Comparison of ENCODE assay signal across 9 cellular contexts in the genomic region with DNA sequence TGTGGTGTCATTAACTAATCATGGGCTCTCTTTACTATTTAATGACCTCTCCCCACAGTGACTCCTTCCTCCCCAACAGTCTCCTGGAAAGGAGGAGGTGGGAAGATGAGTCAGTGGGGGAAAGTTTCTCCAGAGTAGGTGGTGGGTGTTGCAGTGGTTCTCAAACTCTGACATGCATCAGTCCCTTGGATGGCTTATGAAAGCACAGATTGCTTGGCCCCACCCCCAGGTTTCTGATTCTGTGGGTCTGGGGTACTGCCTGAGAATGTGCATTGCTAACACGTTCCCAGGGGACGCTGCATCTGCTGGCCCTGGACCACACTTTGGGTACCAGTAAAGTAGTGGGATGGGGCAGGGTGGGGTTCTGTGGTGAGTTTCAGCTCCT. TPM values are rescaled to one million over a fixed set of nuclear protein-coding genes. Genes with fewer than 3 reads are reported as not detected.
DNase-seq lines count a peak whose midpoint lies in the region; ATAC-seq and TF ChIP-seq lines count a peak whose summit lies in the region.
"Had no signal": no experiment of that assay in that cellular context is flagged by ENCODE, and none has a peak within 500 bp of the region (broad histone marks: within the 10 kb centered on the region; RNA-seq: fewer than 3 reads in every experiment).

No MANE protein-coding gene starts in this region.

- no peaks in the 10 kb centered on the region for H3K27me3 ChIP-seq in HL-60 (ENCODE audit: insufficient read depth, poor library complexity, severe bottlenecking)
- H3K27me3 ChIP-seq in neutrophil, result no peaks in the 10 kb centered on the region
- no peaks in the 10 kb centered on the region for H3K27me3 ChIP-seq in heart right ventricle

- ATAC-seq in GM21526 (IDR thresholded peaks at IDR 0.05; ENCODE audit: low FRiP score, unreplicated experiment) (no peak), heart right ventricle (no peak), HG03439 (IDR thresholded peaks at IDR 0.05; ENCODE audit: unreplicated experiment) (no peak)

- H3K27ac ChIP-seq in HL-60 (replicated peaks) (peak overlapping the region; percentile 77), neutrophil (peak overlapping the region; percentile 63), heart right ventricle (peak overlapping the region in 1 of 10 donors; percentile 72)

- DNase-seq in CD1c-positive myeloid dendritic cell (ENCODE audit: extremely low spot score) (peak; percentile 72), HL-60 (ENCODE audit: low read depth in 1 of 2, low spot score in 1 of 2) (no peak), heart right ventricle (no peak), progenitor cell of endocrine pancreas (ENCODE audit: low spot score, unreplicated experiment) (no peak)
- peak; percentile 70 for DNase-seq in activated naive CD8-positive, alpha-beta T cell treated with anti-CD3 and anti-CD28 coated beads for 36 hours
- DNase-seq: hippocampal formation had no signal

- no peaks in the 10 kb centered on the region for H3K27me3 Mint-ChIP-seq in activated naive CD8-positive, alpha-beta T cell treated with anti-CD3 and anti-CD28 coated beads for 36 hours
- H3K27me3 Mint-ChIP-seq in progenitor cell of endocrine pancreas, result peaks cover 10% of the 10 kb centered on the region

- WGBS in heart right ventricle, 2 donors, result 81 to 87% methylated on average over 2 of the region's 2 CpGs

- H3K4me1 Mint-ChIP-seq in activated naive CD8-positive, alpha-beta T cell treated with anti-CD3 and anti-CD28 coated beads for 36 hours, result peaks cover 85% of the 10 kb centered on the region
- H3K4me1 Mint-ChIP-seq in progenitor cell of endocrine pancreas (ENCODE audit: low read depth), result no peaks in the 10 kb centered on the region

- H3K36me3 ChIP-seq in neutrophil (peaks cover 10% of the 10 kb centered on the region), heart right ventricle (no peaks in the 10 kb centered on the region)

- peaks cover 69% of the 10 kb centered on the region for H3K36me3 Mint-ChIP-seq in activated naive CD8-positive, alpha-beta T cell treated with anti-CD3 and anti-CD28 coated beads for 36 hours
- no peaks in the 10 kb centered on the region for H3K36me3 Mint-ChIP-seq in progenitor cell of endocrine pancreas (ENCODE audit: insufficient read depth)

- no peaks in the 10 kb centered on the region for H3K9me3 ChIP-seq in neutrophil
- no peaks in the 10 kb centered on the region for H3K9me3 ChIP-seq in heart right ventricle

- no peak overlapping the region for H3K4me3 ChIP-seq in HL-60 (replicated peaks; ENCODE audit: insufficient read depth, low read length)
- H3K4me3 ChIP-seq in neutrophil (ENCODE audit: low read depth in 1 of 2, low read length in 1 of 2), result no peak overlapping the region
- no peak overlapping the region for H3K4me3 ChIP-seq in heart right ventricle

- intact Hi-C loops in heart right ventricle (cut with DNase I), result no loop called here

- H3K4me1 ChIP-seq in neutrophil (ENCODE audit: control insufficient read depth in 1 of 2, insufficient read depth in 1 of 2, low read depth in 1 of 2, low read length in 1 of 2) (peaks cover 86% of the 10 kb centered on the region in 2 experiments), heart right ventricle (peaks cover 5 to 94% (median 47%) of the 10 kb centered on the region in 9 donors)

- H3K9me3 Mint-ChIP-seq in activated naive CD8-positive, alpha-beta T cell treated with anti-CD3 and anti-CD28 coated beads for 36 hours, result no peaks in the 10 kb centered on the region
- H3K9me3 Mint-ChIP-seq in progenitor cell of endocrine pancreas (ENCODE audit: low read depth), result no peaks in the 10 kb centered on the region

- peak overlapping the region; percentile 97 for H3K27ac Mint-ChIP-seq in activated naive CD8-positive, alpha-beta T cell treated with anti-CD3 and anti-CD28 coated beads for 36 hours
- H3K27ac Mint-ChIP-seq in progenitor cell of endocrine pancreas, result no peak overlapping the region

- H3K4me3 Mint-ChIP-seq in activated naive CD8-positive, alpha-beta T cell treated with anti-CD3 and anti-CD28 coated beads for 36 hours, result peak overlapping the region; percentile 71
- H3K4me3 Mint-ChIP-seq in progenitor cell of endocrine pancreas (ENCODE audit: low read depth), result no peak overlapping the region

- TF ChIP-seq CTCF in HL-60 (IDR thresholded peaks at IDR 0.05; ENCODE audit: insufficient read depth, low read length), result no peak
- no peak for TF ChIP-seq CTCF in neutrophil (IDR thresholded peaks at IDR 0.05)
- no peak for TF ChIP-seq CTCF in heart right ventricle (IDR thresholded peaks at IDR 0.05)
- no peak for TF ChIP-seq CTCF in progenitor cell of endocrine pancreas (IDR thresholded peaks at IDR 0.05; ENCODE audit: unreplicated experiment)

RNA-seq across cellular contexts. Expression of a gene that starts 9.8 kb away (rescaled TPM):
- 100 to 1,000 TPM; 339 to 343 TPM for total RNA-seq in activated naive CD8-positive, alpha-beta T cell treated with anti-CD3 and anti-CD28 coated beads for 36 hours
- total RNA-seq in heart right ventricle (10 to 100 TPM; 25.8 to 66.7 (median 35.2) TPM), progenitor cell of endocrine pancreas (9.3 and 9.4 TPM in 2 replicates)
- 10 to 100 TPM; 18.5 to 70.4 TPM for polyA plus RNA-seq in heart right ventricle

Comparison
In these comparisons a context has a peak if more than half of its experiments do, and no peak if none do; other contexts are left out.
1. DNase-seq: peak in CD1c-positive myeloid dendritic cell (single experiment) and activated naive CD8-positive, alpha-beta T cell treated with anti-CD3 and anti-CD28 coated beads for 36 hours (single experiment); none in HL-60 (0 of 2), heart right ventricle (0 of 2) and progenitor cell of endocrine pancreas (single experiment).
2. RNA of a gene that starts 9.8 kb away (total RNA-seq): 339 to 343 TPM in activated naive CD8-positive, alpha-beta T cell treated with anti-CD3 and anti-CD28 coated beads for 36 hours; 25.8 to 66.7 TPM in heart right ventricle and 9.3 to 9.4 TPM in progenitor cell of endocrine pancreas; every median in the first group is over 4 times any median in the second.